In genomic region chr1:190564117-190564516, GRCh38 we compare ENCODE assay signal across 16 cellular contexts.
A peak's percentile ranks its signal among the peaks of the same experiment; 100 is the strongest.
DNase-seq lines count a peak whose midpoint lies in the region; ATAC-seq and TF ChIP-seq lines count a peak whose summit lies in the region.
"Had no signal": no experiment of that assay in that cellular context is flagged by ENCODE, and none has a peak within 500 bp of the region (broad histone marks: within the 10 kb centered on the region; RNA-seq: fewer than 3 reads in every experiment).

No MANE protein-coding gene starts in this region.

- H3K9me3 ChIP-seq in IMR-90 (ENCODE audit: control insufficient read depth, insufficient read depth, low read length) (peaks cover 2% of the 10 kb centered on the region), SU-DHL-6 (ENCODE audit: insufficient read depth, low read length) (peaks cover 11% of the 10 kb centered on the region; the same call in 1 of the 2 replicates)
- H3K9me3 ChIP-seq: Caco-2 had no signal

- in situ Hi-C loops in IMR-90 (cut with MboI; ENCODE audit: low sequenced_read_pairs) = no loop called here

- H3K9ac ChIP-seq in IMR-90 (ENCODE audit: low read depth, low read length) (no peak overlapping the region), SU-DHL-6 (ENCODE audit: low read length) (no peak overlapping the region)
- H3K9ac ChIP-seq: GM23248 had no signal

- DNase-seq in DMS53 (lab: John Stamatoyannopoulos, UW) = peak; percentile 48
- DNase-seq in IMR-90 = peak; percentile 1
- no peak for DNase-seq in activated naive CD4-positive, alpha-beta T cell treated with anti-CD3 and anti-CD28 coated beads, Interleukin-2, amount 50 U/mL, for 16 hours
- DNase-seq in effector CD8-positive, alpha-beta T cell (lab: John Stamatoyannopoulos, UW) = no peak
- no peak for DNase-seq in KG1 (lab: John Stamatoyannopoulos, UW)
- DNase-seq in NCI-H2081 treated with DMSO at 0.1 percent for 48 hours (lab: John Stamatoyannopoulos, UW) = no peak
- DNase-seq: 8988T; C1 segment of cervical spinal cord; Caco-2; CD4-positive, CD25-positive, alpha-beta regulatory T cell; CD8-positive, alpha-beta T cell; DMS153; GM23248; H7; HCEC 1CT had no signal

- no peaks in the 10 kb centered on the region for H3F3A ChIP-seq in SU-DHL-6 (ENCODE audit: insufficient read depth)

- no peak overlapping the region for H2BK120ac ChIP-seq in IMR-90 (ENCODE audit: low read depth, low read length)

- no peak overlapping the region for H3K4me3 ChIP-seq in IMR-90 (ENCODE audit: insufficient read depth, low read depth, low read length)
- H3K4me3 ChIP-seq in SU-DHL-6 (ENCODE audit: insufficient read depth, low read length, poor library complexity, severe bottlenecking) = no peak overlapping the region
- H3K4me3 ChIP-seq: GM23248 had no signal

- H3K36me3 ChIP-seq in IMR-90 (ENCODE audit: control insufficient read depth, insufficient read depth, low read length) (no peaks in the 10 kb centered on the region), SU-DHL-6 (ENCODE audit: low read length) (no peaks in the 10 kb centered on the region)

- no peaks in the 10 kb centered on the region for H3K79me2 ChIP-seq in SU-DHL-6 (ENCODE audit: insufficient read depth, low read length)

- no peak overlapping the region for H3K27ac ChIP-seq in IMR-90 (ENCODE audit: insufficient read depth, low read length)
- H3K27ac ChIP-seq in SU-DHL-6 (ENCODE audit: low read depth, low read length) = no peak overlapping the region
- H3K27ac ChIP-seq: GM23248 had no signal

- no peak overlapping the region for H3K18ac ChIP-seq in IMR-90 (ENCODE audit: low read depth, low read length)

- H3K4ac ChIP-seq in IMR-90 (ENCODE audit: low read depth, low read length) = no peak overlapping the region

- no peak overlapping the region for H4K91ac ChIP-seq in IMR-90 (ENCODE audit: insufficient read depth, low read depth, low read length)

- no peaks in the 10 kb centered on the region for H4K20me1 ChIP-seq in IMR-90 (ENCODE audit: insufficient read depth, low read length)
- H4K20me1 ChIP-seq in SU-DHL-6 (ENCODE audit: low read depth, low read length) = no peaks in the 10 kb centered on the region

- ATAC-seq in IMR-90 (ENCODE audit: low read depth) = peak; percentile 27
- ATAC-seq: CD8-positive, alpha-beta T cell had no signal

- no peak for TF ChIP-seq CTCF in IMR-90 (conservative IDR thresholded peaks at IDR 0.05; ENCODE audit: low read depth, low read length)
- TF ChIP-seq CTCF in SU-DHL-6 (IDR thresholded peaks at IDR 0.05; ENCODE audit: insufficient read depth, low read length, poor library complexity, severe bottlenecking) = no peak

- H4K5ac ChIP-seq in IMR-90 (ENCODE audit: low read depth, low read length) = no peak overlapping the region

- H3K14ac ChIP-seq in IMR-90 (replicated peaks; ENCODE audit: low read depth, low read length) = no peak overlapping the region

- no peak overlapping the region for H2BK20ac ChIP-seq in IMR-90 (ENCODE audit: low read depth, low read length)

- no peaks in the 10 kb centered on the region for H3K9me1 ChIP-seq in IMR-90 (ENCODE audit: insufficient read depth, low read length)

- H3K4me1 ChIP-seq in IMR-90 (ENCODE audit: control insufficient read depth, insufficient read depth, low read length) = no peaks in the 10 kb centered on the region
- H3K4me1 ChIP-seq: Caco-2 had no signal

- no TSS peak for BruUV-seq in IMR-90 (replicated peaks; lab: Mats Ljungman, UMichigan)

- H3K4me2 ChIP-seq in IMR-90 (ENCODE audit: low read depth, low read length) (no peak overlapping the region), SU-DHL-6 (ENCODE audit: low read depth, low read length, poor library complexity, severe bottlenecking) (no peak overlapping the region)

- intact Hi-C loops in IMR-90 (cut with micrococcal nuclease) = no loop called here

- CTCF ChIA-PET in IMR-90 (lab: Yijun Ruan, JAX) = no interaction called here

- no peak overlapping the region for H3K23ac ChIP-seq in IMR-90 (ENCODE audit: low read depth, low read length)

- no peak overlapping the region for H4K8ac ChIP-seq in IMR-90 (ENCODE audit: low read depth in 2 of 2, low read length in 2 of 2)

- H3K56ac ChIP-seq in IMR-90 (ENCODE audit: extremely low read depth, insufficient read depth, low read length) = no peak overlapping the region

- TF ChIP-seq POLR2A in IMR-90 (IDR thresholded peaks at IDR 0.05; ENCODE audit: low read depth, low read length) = no peak

- POLR2A ChIA-PET in IMR-90 (lab: Charles Lee; ENCODE audit: unreplicated experiment) = no interaction called here

- no peak overlapping the region for H2AK5ac ChIP-seq in IMR-90 (ENCODE audit: low read depth, low read length)

- H2AK9ac ChIP-seq in IMR-90 (replicated peaks; ENCODE audit: low read depth, low read length, poor library complexity) = no peak overlapping the region

- H3K27me3 ChIP-seq in IMR-90 (ENCODE audit: control insufficient read depth, insufficient read depth, low read length) (no peaks in the 10 kb centered on the region), SU-DHL-6 (ENCODE audit: low read length) (no peaks in the 10 kb centered on the region)

- dilution Hi-C loops in IMR-90 (cut with HindIII; ENCODE audit: low sequenced_read_pairs, unreplicated experiment) = no loop called here

- H3K79me1 ChIP-seq in IMR-90 (ENCODE audit: low read depth in 1 of 2, low read length in 2 of 2) = no peaks in the 10 kb centered on the region

- no peak overlapping the region for H2BK15ac ChIP-seq in IMR-90 (ENCODE audit: low read depth, low read length)

- H2AFZ ChIP-seq in IMR-90 (replicated peaks; ENCODE audit: low read length, poor library complexity) = no peak overlapping the region
- peak overlapping the region; percentile 16 for H2AFZ ChIP-seq in SU-DHL-6 (ENCODE audit: low read depth, low read length, severe bottlenecking)
- H2AFZ ChIP-seq: GM23248 had no signal

- H3K9me2 ChIP-seq in SU-DHL-6 (replicated peaks; ENCODE audit: insufficient read depth, low read length) = no peaks in the 10 kb centered on the region

- H2BK5ac ChIP-seq in IMR-90 (ENCODE audit: low read depth, low read length, poor library complexity, severe bottlenecking) = no peak overlapping the region

- no CpG with 5 or more reads among the region's 2 CpGs for WGBS in IMR-90 (ENCODE audit: extremely low coverage in 2 of 2, insufficient read length in 1 of 2), 2 experiments

- no peak for TF ChIP-seq RAD21 in IMR-90 (IDR thresholded peaks at IDR 0.05; ENCODE audit: low read length)

TF ChIP-seq in IMR-90, 13 proteins besides CTCF, POLR2A, EP300 and RAD21:
- TF ChIP-seq USF2 (IDR thresholded peaks at IDR 0.05; ENCODE audit: low read depth, low read length) (no peak), RCOR1 (IDR thresholded peaks at IDR 0.05; ENCODE audit: insufficient replicate concordance, low read length) (no peak), MAZ (IDR thresholded peaks at IDR 0.05; ENCODE audit: borderline replicate concordance, low read depth, low read length) (no peak), MXI1 (IDR thresholded peaks at IDR 0.05; ENCODE audit: borderline replicate concordance, low read depth, low read length) (no peak), FOS (IDR thresholded peaks at IDR 0.05; ENCODE audit: low read depth, low read length) (no peak), CEBPB (IDR thresholded peaks at IDR 0.05; ENCODE audit: low read depth, low read length) (no peak), CHD1 (IDR thresholded peaks at IDR 0.05; ENCODE audit: low read depth, low read length) (no peak), ELK1 (IDR thresholded peaks at IDR 0.05; ENCODE audit: borderline replicate concordance, low read depth, low read length) (no peak), BHLHE40 (IDR thresholded peaks at IDR 0.05; ENCODE audit: low read depth, low read length) (no peak), RFX5 (IDR thresholded peaks at IDR 0.05; ENCODE audit: low read depth, low read length) (no peak)

Comparison
In these comparisons a context has a peak if more than half of its experiments do, and no peak if none do; other contexts are left out.
1. DNase-seq: peak in DMS53 (single experiment) and IMR-90 (single experiment); none in activated naive CD4-positive, alpha-beta T cell treated with anti-CD3 and anti-CD28 coated beads, Interleukin-2, amount 50 U/mL, for 16 hours (single experiment), effector CD8-positive, alpha-beta T cell (single experiment), KG1 (single experiment) and NCI-H2081 treated with DMSO at 0.1 percent for 48 hours (single experiment).